In genomic region chr1:41497056-41497440, GRCh38 we compare ENCODE assay signal across 12 cellular contexts. TPM values are rescaled to one million over a fixed set of nuclear protein-coding genes. Genes with fewer than 3 reads are reported as not detected.
A peak's percentile ranks its signal among the peaks of the same experiment; 100 is the strongest.
DNase-seq lines count a peak whose midpoint lies in the region; ATAC-seq and TF ChIP-seq lines count a peak whose summit lies in the region.
"Had no signal": no experiment of that assay in that cellular context is flagged by ENCODE, and none has a peak within 500 bp of the region (broad histone marks: within the 10 kb centered on the region; RNA-seq: fewer than 3 reads in every experiment).

No MANE protein-coding gene starts in this region.

- no peak for ATAC-seq in HG02973 (IDR thresholded peaks at IDR 0.05; ENCODE audit: unreplicated experiment)
- no peak for ATAC-seq in HG03095 (IDR thresholded peaks at IDR 0.05; ENCODE audit: unreplicated experiment)

- no peak overlapping the region for H3K4me3 Mint-ChIP-seq in Calu3 (ENCODE audit: low read depth, unreplicated experiment)

- 86% methylated on average over 13 of the region's 13 CpGs for WGBS in prostate gland

- 0 out of 2 replicates have a peak, but pooled peaks cover 2% of the 10 kb centered on the region for H3K9me3 ChIP-seq in SJSA1 (replicated peaks)
- no peaks in the 10 kb centered on the region for H3K9me3 ChIP-seq in cardiac muscle cell (ENCODE audit: low read depth)
- no peaks in the 10 kb centered on the region for H3K9me3 ChIP-seq in prostate gland
- no peaks in the 10 kb centered on the region for H3K9me3 ChIP-seq in effector memory CD4-positive, alpha-beta T cell (ENCODE audit: control insufficient read depth, low read length)

- peak; percentile 34 for DNase-seq in Calu3
- DNase-seq in SJSA1 (ENCODE audit: low read depth in 1 of 2, low spot score in 2 of 2) = no peak
- DNase-seq in cardiac muscle cell (ENCODE audit: low read depth in 1 of 2, low spot score in 1 of 2) = no peak
- DNase-seq in prostate gland (ENCODE audit: low spot score) = no peak
- DNase-seq in foreskin melanocyte = no peak
- no peak for DNase-seq in effector memory CD4-positive, alpha-beta T cell
- DNase-seq: effector CD8-positive, alpha-beta T cell; NCI-H2081 treated with DMSO at 0.1 percent for 48 hours; T-helper 2 cell had no signal

- H3K4me3 ChIP-seq in SJSA1 (no peak overlapping the region; the same call in 1 of the 2 replicates), cardiac muscle cell (no peak overlapping the region), prostate gland (no peak overlapping the region)
- no peak overlapping the region for H3K4me3 ChIP-seq in effector memory CD4-positive, alpha-beta T cell (ENCODE audit: insufficient read depth, low read depth, low read length, poor library complexity, severe bottlenecking)

- peak overlapping the region; percentile 92 for H3K27ac ChIP-seq in SJSA1
- peak overlapping the region; percentile 89 for H3K27ac ChIP-seq in cardiac muscle cell
- H3K27ac ChIP-seq in prostate gland = peak overlapping the region; percentile 59 to 85
- H3K27ac ChIP-seq in effector memory CD4-positive, alpha-beta T cell (ENCODE audit: insufficient read depth, low read length, poor library complexity, severe bottlenecking) = no peak overlapping the region

- no peaks in the 10 kb centered on the region for H3K9me3 Mint-ChIP-seq in Calu3 (ENCODE audit: low read depth, unreplicated experiment)

- H3K4me1 ChIP-seq in SJSA1 (replicated peaks) (peaks cover 92% of the 10 kb centered on the region), cardiac muscle cell (ENCODE audit: low read depth) (peaks cover 24% of the 10 kb centered on the region), prostate gland (replicated peaks) (peaks cover 42% of the 10 kb centered on the region)
- H3K4me1 ChIP-seq in effector memory CD4-positive, alpha-beta T cell (ENCODE audit: control insufficient read depth, insufficient read depth, low read length, poor library complexity, severe bottlenecking) = peaks cover 5% of the 10 kb centered on the region

- no TSS peak for BruUV-seq in Calu3 (replicated peaks; lab: Mats Ljungman, UMichigan)

- H3K27me3 ChIP-seq in SJSA1 (replicated peaks) (no peaks in the 10 kb centered on the region), cardiac muscle cell (no peaks in the 10 kb centered on the region), prostate gland (replicated peaks; ENCODE audit: insufficient read depth) (no peaks in the 10 kb centered on the region)
- peaks cover 2% of the 10 kb centered on the region for H3K27me3 ChIP-seq in effector memory CD4-positive, alpha-beta T cell (replicated peaks; ENCODE audit: control insufficient read depth, insufficient read depth, low read length, poor library complexity, severe bottlenecking)

- CTCF ChIA-PET in Calu3 (lab: Charles Lee) = no interaction called here

- H3K27ac Mint-ChIP-seq in Calu3 (ENCODE audit: unreplicated experiment) = peak overlapping the region; percentile 36

- intact Hi-C loops in Calu3 (cut with micrococcal nuclease; ENCODE audit: unreplicated experiment) = no loop called here
- intact Hi-C loops in prostate gland (cut with DNase I) = no loop called here

- H3K36me3 ChIP-seq in SJSA1 (peaks cover 74% of the 10 kb centered on the region), cardiac muscle cell (no peaks in the 10 kb centered on the region), prostate gland (no peaks in the 10 kb centered on the region)
- no peaks in the 10 kb centered on the region for H3K36me3 ChIP-seq in effector memory CD4-positive, alpha-beta T cell (ENCODE audit: control insufficient read depth, insufficient read depth, low read length)

- H3K4me1 Mint-ChIP-seq in Calu3 (ENCODE audit: low read depth, unreplicated experiment) = peaks cover 40% of the 10 kb centered on the region

- no peaks in the 10 kb centered on the region for H3K27me3 Mint-ChIP-seq in Calu3 (ENCODE audit: unreplicated experiment)

- TF ChIP-seq POLR2A in prostate gland (IDR thresholded peaks at IDR 0.05) = no peak

- TF ChIP-seq CTCF in Calu3 (IDR thresholded peaks at IDR 0.05; ENCODE audit: unreplicated experiment) (no peak), cardiac muscle cell (IDR thresholded peaks at IDR 0.05; ENCODE audit: low read depth, low read length) (no peak), prostate gland (IDR thresholded peaks at IDR 0.05) (no peak)

- peaks cover 30% of the 10 kb centered on the region for H3K36me3 Mint-ChIP-seq in Calu3 (ENCODE audit: insufficient read depth, unreplicated experiment)

RNA-seq across cellular contexts. Expression of gene EDN2, which starts 12.6 kb away (rescaled TPM):
- 0.28 TPM in 1 of 2 replicates, not detected in the other for total RNA-seq in Calu3 (2022)
- 3.0 and 6.7 TPM in 2 replicates for total RNA-seq in SJSA1 (2014; rRNA removed; shearing (Covaris generic))
- total RNA-seq in cardiac muscle cell = 0.92 and 0.98 TPM in 2 replicates
- 1.8 TPM in 2 replicates for polyA plus RNA-seq in cardiac muscle cell
- 10 to 100 TPM in 1 of 2 donors, 1 to 10 TPM in 1; 2.6 to 12.6 TPM for total RNA-seq in prostate gland
- total RNA-seq: kidney epithelial cell had no signal
